In the genomic region with DNA sequence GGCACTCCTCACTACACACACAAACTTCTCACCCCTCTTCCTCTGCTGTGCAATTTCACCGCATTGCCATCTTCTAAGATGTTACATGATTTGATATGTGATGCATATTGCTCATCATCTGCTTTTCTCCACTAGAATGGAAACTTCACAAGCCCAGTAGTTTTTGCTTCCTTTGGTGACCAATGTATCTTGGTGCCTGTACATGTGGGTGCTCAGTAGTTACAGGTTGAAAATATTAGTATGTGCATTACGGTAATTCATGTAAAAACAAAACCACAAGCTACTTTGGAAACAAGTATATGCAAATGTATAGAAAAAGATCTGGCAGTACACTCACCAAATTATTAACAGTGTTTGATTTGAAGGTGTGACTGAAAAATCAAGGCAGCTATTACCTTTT, we compare ENCODE assay signal across 8 cellular contexts.
DNase-seq lines count a peak whose midpoint lies in the region; ATAC-seq and TF ChIP-seq lines count a peak whose summit lies in the region.
"Not testable (repeated sequence)": the region's sequence is repeated elsewhere in the genome, so short reads cannot be mapped to it uniquely, and the experiment has no call there.

No MANE protein-coding gene starts in this region.

- H3K36me3 Mint-ChIP-seq in activated naive CD4-positive, alpha-beta T cell treated with anti-CD3 and anti-CD28 coated beads, Interleukin-2, amount 50 U/mL, for 72 hours: peaks cover 23 to 29% of the 10 kb centered on the region in 2 donors

- ATAC-seq in GM18867 (IDR thresholded peaks at IDR 0.05; ENCODE audit: unreplicated experiment) (peak; percentile 61), GM19397 (IDR thresholded peaks at IDR 0.05; ENCODE audit: unreplicated experiment) (peak; percentile 62), GM21737 (IDR thresholded peaks at IDR 0.05; ENCODE audit: unreplicated experiment) (peak; percentile 52), HG02884 (IDR thresholded peaks at IDR 0.05; ENCODE audit: unreplicated experiment) (peak; percentile 54), HG03159 (IDR thresholded peaks at IDR 0.05; ENCODE audit: unreplicated experiment) (peak; percentile 81), HG03571 (IDR thresholded peaks at IDR 0.05; ENCODE audit: unreplicated experiment) (peak; percentile 72)
- ATAC-seq in activated naive CD4-positive, alpha-beta T cell treated with anti-CD3 and anti-CD28 coated beads, Interleukin-2, amount 50 U/mL, for 72 hours: peak; percentile 37 to 95

- not testable (repeated sequence) for TF ChIP-seq CTCF in GM12865 (IDR thresholded peaks at IDR 0.05; ENCODE audit: insufficient read depth, low read depth, low read length, missing control alignments)

- H3K9me3 Mint-ChIP-seq in activated naive CD4-positive, alpha-beta T cell treated with anti-CD3 and anti-CD28 coated beads, Interleukin-2, amount 50 U/mL, for 72 hours: peaks cover 10 to 13% of the 10 kb centered on the region in 2 donors

- not testable (repeated sequence) for H3K4me3 ChIP-seq in GM12865 (ENCODE audit: low read depth, low read length)

- not testable (repeated sequence) for H3K27ac Mint-ChIP-seq in activated naive CD4-positive, alpha-beta T cell treated with anti-CD3 and anti-CD28 coated beads, Interleukin-2, amount 50 U/mL, for 72 hours

- DNase-seq in GM12865 (ENCODE audit: low read depth): peak; percentile 34
- not testable (repeated sequence) for DNase-seq in activated naive CD4-positive, alpha-beta T cell treated with anti-CD3 and anti-CD28 coated beads, Interleukin-2, amount 50 U/mL, for 72 hours (ENCODE audit: low spot score in 2 of 2)
